In genomic region chr1:11134352-11135266, GRCh38 we compare ENCODE assay signal across 1 cellular context.
A peak's percentile ranks its signal among the peaks of the same experiment; 100 is the strongest.
TF ChIP-seq lines count a peak whose summit lies in the region.

No MANE protein-coding gene starts in this region.

TF ChIP-seq in HEK293, 187 proteins besides CTCF, POLR2A, EP300 and RAD21 (continued from another document):
- TF ChIP-seq, protein P1, sequence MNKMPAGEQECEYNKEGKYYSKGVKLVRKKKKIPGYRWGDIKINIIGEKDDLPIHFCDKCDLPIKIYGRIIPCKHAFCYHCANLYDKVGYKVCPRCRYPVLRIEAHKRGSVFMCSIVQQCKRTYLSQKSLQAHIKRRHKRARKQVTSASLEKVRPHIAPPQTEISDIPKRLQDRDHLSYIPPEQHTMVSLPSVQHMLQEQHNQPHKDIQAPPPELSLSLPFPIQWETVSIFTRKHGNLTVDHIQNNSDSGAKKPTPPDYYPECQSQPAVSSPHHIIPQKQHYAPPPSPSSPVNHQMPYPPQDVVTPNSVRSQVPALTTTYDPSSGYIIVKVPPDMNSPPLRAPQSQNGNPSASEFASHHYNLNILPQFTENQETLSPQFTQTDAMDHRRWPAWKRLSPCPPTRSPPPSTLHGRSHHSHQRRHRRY (tag by site-specific recombination; IDR thresholded peaks at IDR 0.05) = no peak
- TF ChIP-seq ZSCAN5A (tag by site-specific recombination; IDR thresholded peaks at IDR 0.05) (no peak), ZNF184 (tag by site-specific recombination; IDR thresholded peaks at IDR 0.05) (no peak), ZNF518A (tag by site-specific recombination; conservative IDR thresholded peaks at IDR 0.05; ENCODE audit: low read depth) (no peak), ZNF707 (tag by site-specific recombination; IDR thresholded peaks at IDR 0.05) (no peak), ZNF510 (tag by site-specific recombination; IDR thresholded peaks at IDR 0.05; ENCODE audit: insufficient replicate concordance) (no peak), ZFP37 (tag by site-specific recombination; IDR thresholded peaks at IDR 0.05) (no peak), KLF9 (tag by site-specific recombination; IDR thresholded peaks at IDR 0.05; ENCODE audit: low read depth) (no peak), ZNF26 (tag by site-specific recombination; IDR thresholded peaks at IDR 0.05) (no peak), ZBTB20 (tag by site-specific recombination; IDR thresholded peaks at IDR 0.05) (no peak), ZEB2 (tag by site-specific recombination; IDR thresholded peaks at IDR 0.05) (peak; percentile 76), ZNF223 (tag by site-specific recombination; IDR thresholded peaks at IDR 0.05) (no peak), ZNF561 (tag by site-specific recombination; IDR thresholded peaks at IDR 0.05; ENCODE audit: borderline replicate concordance) (no peak), ZBTB1 (tag by site-specific recombination; IDR thresholded peaks at IDR 0.05) (no peak), ZNF23 (tag by site-specific recombination; IDR thresholded peaks at IDR 0.05; ENCODE audit: borderline replicate concordance) (no peak), ZNF146 (tag by site-specific recombination; IDR thresholded peaks at IDR 0.05) (no peak), OVOL3 (tag by site-specific recombination; IDR thresholded peaks at IDR 0.05) (no peak), ZIC2 (tag by site-specific recombination; IDR thresholded peaks at IDR 0.05) (no peak), ZNF341 (tag by site-specific recombination; IDR thresholded peaks at IDR 0.05; ENCODE audit: low read depth) (no peak), RBAK (tag by site-specific recombination; IDR thresholded peaks at IDR 0.05) (no peak), ZNF704 (tag by site-specific recombination; IDR thresholded peaks at IDR 0.05) (no peak), BCL11A (tag by site-specific recombination; IDR thresholded peaks at IDR 0.05; ENCODE audit: low read depth) (no peak), ZSCAN30 (tag by site-specific recombination; IDR thresholded peaks at IDR 0.05) (no peak)
- TF ChIP-seq, protein P2, sequence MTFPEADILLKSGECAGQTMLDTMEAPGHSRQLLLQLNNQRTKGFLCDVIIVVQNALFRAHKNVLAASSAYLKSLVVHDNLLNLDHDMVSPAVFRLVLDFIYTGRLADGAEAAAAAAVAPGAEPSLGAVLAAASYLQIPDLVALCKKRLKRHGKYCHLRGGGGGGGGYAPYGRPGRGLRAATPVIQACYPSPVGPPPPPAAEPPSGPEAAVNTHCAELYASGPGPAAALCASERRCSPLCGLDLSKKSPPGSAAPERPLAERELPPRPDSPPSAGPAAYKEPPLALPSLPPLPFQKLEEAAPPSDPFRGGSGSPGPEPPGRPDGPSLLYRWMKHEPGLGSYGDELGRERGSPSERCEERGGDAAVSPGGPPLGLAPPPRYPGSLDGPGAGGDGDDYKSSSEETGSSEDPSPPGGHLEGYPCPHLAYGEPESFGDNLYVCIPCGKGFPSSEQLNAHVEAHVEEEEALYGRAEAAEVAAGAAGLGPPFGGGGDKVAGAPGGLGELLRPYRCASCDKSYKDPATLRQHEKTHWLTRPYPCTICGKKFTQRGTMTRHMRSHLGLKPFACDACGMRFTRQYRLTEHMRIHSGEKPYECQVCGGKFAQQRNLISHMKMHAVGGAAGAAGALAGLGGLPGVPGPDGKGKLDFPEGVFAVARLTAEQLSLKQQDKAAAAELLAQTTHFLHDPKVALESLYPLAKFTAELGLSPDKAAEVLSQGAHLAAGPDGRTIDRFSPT (tag by site-specific recombination; IDR thresholded peaks at IDR 0.05) = no peak
